In genomic region chr6:165937564-165938358, GRCh38 we compare ENCODE assay signal across 31 cellular contexts.
"Had no signal": no experiment of that assay in that cellular context is flagged by ENCODE, and none has a peak within 500 bp of the region (broad histone marks: within the 10 kb centered on the region; RNA-seq: fewer than 3 reads in every experiment).

No MANE protein-coding gene starts in this region.

- H3K36me3 Mint-ChIP-seq: activated naive CD8-positive, alpha-beta T cell treated with anti-CD3 and anti-CD28 coated beads for 36 hours had no signal

- H3K27ac Mint-ChIP-seq: activated CD4-positive, alpha-beta T cell treated with anti-CD3 and anti-CD28 coated beads, Interleukin-2, amount 10 ng/mL, durations not matched to agents 24 days and 14 days; activated CD8-positive, alpha-beta T cell treated with anti-CD3 and anti-CD28 coated beads for 36 hours; activated naive CD8-positive, alpha-beta T cell treated with anti-CD3 and anti-CD28 coated beads for 36 hours; activated T-cell treated with anti-CD3 and anti-CD28 coated beads, Interleukin-2, amount 50 U/mL, for 72 hours; activated T-helper 17 cell treated with anti-CD3 and anti-CD28 coated beads, Interleukin-2, amount 50 U/mL, for 72 hours had no signal

- H3K36me3 ChIP-seq: cardiac muscle cell, MG63, WERI-Rb-1 had no signal

- H3K4me1 Mint-ChIP-seq: activated CD4-positive, alpha-beta T cell treated with anti-CD3 and anti-CD28 coated beads, Interleukin-2, amount 10 ng/mL, durations not matched to agents 24 days and 14 days; activated naive CD8-positive, alpha-beta T cell treated with anti-CD3 and anti-CD28 coated beads for 36 hours; activated T-helper 17 cell treated with anti-CD3 and anti-CD28 coated beads, Interleukin-2, amount 50 U/mL, for 72 hours; central memory CD8-positive, alpha-beta T cell had no signal

- H3K4me3 Mint-ChIP-seq: activated CD4-positive, alpha-beta T cell treated with anti-CD3 and anti-CD28 coated beads, Interleukin-2, amount 10 ng/mL, durations not matched to agents 24 days and 14 days; activated CD8-positive, alpha-beta T cell treated with anti-CD3 and anti-CD28 coated beads for 36 hours; activated naive CD8-positive, alpha-beta T cell treated with anti-CD3 and anti-CD28 coated beads for 36 hours; activated T-cell treated with anti-CD3 and anti-CD28 coated beads, Interleukin-2, amount 50 U/mL, for 72 hours; activated T-helper 17 cell treated with anti-CD3 and anti-CD28 coated beads, Interleukin-2, amount 50 U/mL, for 72 hours; central memory CD8-positive, alpha-beta T cell had no signal

- H3K27me3 Mint-ChIP-seq: activated CD4-positive, alpha-beta T cell treated with anti-CD3 and anti-CD28 coated beads, Interleukin-2, amount 10 ng/mL, durations not matched to agents 24 days and 14 days had no signal

- H3K27ac ChIP-seq: cardiac muscle cell, PC-9, WERI-Rb-1 had no signal

- ATAC-seq: activated CD8-positive, alpha-beta T cell treated with anti-CD3 and anti-CD28 coated beads for 36 hours; activated T-cell treated with anti-CD3 and anti-CD28 coated beads, Interleukin-2, amount 50 U/mL, for 72 hours; activated T-helper 17 cell treated with anti-CD3 and anti-CD28 coated beads, Interleukin-2, amount 50 U/mL, for 72 hours had no signal

- H3K27me3 ChIP-seq: cardiac muscle cell, MG63 had no signal

- H3K9me3 Mint-ChIP-seq: activated CD4-positive, alpha-beta T cell treated with anti-CD3 and anti-CD28 coated beads, Interleukin-2, amount 10 ng/mL, durations not matched to agents 24 days and 14 days; activated CD8-positive, alpha-beta T cell treated with anti-CD3 and anti-CD28 coated beads for 36 hours; activated naive CD8-positive, alpha-beta T cell treated with anti-CD3 and anti-CD28 coated beads for 36 hours; activated T-cell treated with anti-CD3 and anti-CD28 coated beads, Interleukin-2, amount 50 U/mL, for 72 hours had no signal

- DNase-seq: activated CD4-positive, alpha-beta T cell treated with anti-CD3 and anti-CD28 coated beads, Interleukin-2, amount 10 ng/mL, durations not matched to agents 24 days and 14 days; activated CD4-positive, alpha-beta T cell treated with anti-CD3 and anti-CD28 coated beads, Interleukin-2, amount 50 U/mL, for 4 hours; activated CD4-positive, CD25-positive, alpha-beta regulatory T cell; activated CD8-positive, alpha-beta T cell treated with anti-CD3 and anti-CD28 coated beads for 36 hours; activated effector memory CD4-positive, alpha-beta T cell treated with anti-CD3 and anti-CD28 coated beads, Interleukin-2, amount 50 U/mL, for 16 hours; activated naive CD4-positive, alpha-beta T cell; activated naive CD4-positive, alpha-beta T cell treated with anti-CD3 and anti-CD28 coated beads, Interleukin-2, amount 50 U/mL, for 16 hours; activated naive CD8-positive, alpha-beta T cell treated with anti-CD3 and anti-CD28 coated beads for 36 hours; activated T-cell treated with anti-CD3 and anti-CD28 coated beads, Interleukin-2, amount 50 U/mL, for 1 hour; activated T-cell treated with anti-CD3 and anti-CD28 coated beads, Interleukin-2, amount 50 U/mL, for 72 hours; amniotic stem cell; aorta; Karpas-422; MG63; MV-4-11; NCI-H1092; NCI-H1436 treated with DMSO at 0.1 percent for 48 hours; NCI-H1694 treated with DMSO at 0.1 percent for 48 hours; NCI-H2029; NCI-H345; NCI-H524 treated with DMSO at 0.1 percent for 48 hours; NCI-H748 treated with DMSO at 0.1 percent for 48 hours; NK-92 treated with Interleukin-12 subunit alpha and Interleukin-12 subunit beta, amount 100 ng/mL, for 24 hours; PC-9; Right ventricle myocardium superior; SW 1271; T1000; WERI-Rb-1 had no signal

- H3K9me3 ChIP-seq: MG63 had no signal

- H3K4me3 ChIP-seq: cardiac muscle cell, MG63, PC-9 had no signal
